12 cellular contexts compared by ENCODE assay signal in genomic region chr3:47082519-47082918, GRCh38.
A peak's percentile ranks its signal among the peaks of the same experiment; 100 is the strongest.
DNase-seq lines count a peak whose midpoint lies in the region; ATAC-seq and TF ChIP-seq lines count a peak whose summit lies in the region.
"Had no signal": no experiment of that assay in that cellular context is flagged by ENCODE, and none has a peak within 500 bp of the region (broad histone marks: within the 10 kb centered on the region; RNA-seq: fewer than 3 reads in every experiment).

No MANE protein-coding gene starts in this region.

- no peak for DNase-seq in activated T-cell treated with anti-CD3 and anti-CD28 coated beads, Interleukin-2, amount 50 U/mL, for 72 hours
- no peak for DNase-seq in activated T-cell treated with anti-CD3 and anti-CD28 coated beads, Interleukin-2, amount 50 U/mL, for 1 hour
- DNase-seq in astrocyte of the cerebellum (ENCODE audit: low read depth) (peak; percentile 15), skeletal muscle cell (ENCODE audit: low read depth) (peak; percentile 10), activated gamma-delta T cell treated with Interleukin-2 at 50 U/mL for 16 hours (no peak), NCI-H69 (lab: John Stamatoyannopoulos, UW) (no peak)
- no peak for DNase-seq in activated CD4-positive, alpha-beta memory T cell treated with anti-CD3 and anti-CD28 coated beads for 36 hours
- DNase-seq: activated CD4-positive, CD25-positive, alpha-beta regulatory T cell; activated naive CD4-positive, alpha-beta T cell treated with anti-CD3 and anti-CD28 coated beads, Interleukin-2, amount 50 U/mL, for 16 hours; NCI-H1048 had no signal

- no peaks in the 10 kb centered on the region for H3K27me3 Mint-ChIP-seq in activated T-cell treated with anti-CD3 and anti-CD28 coated beads, Interleukin-2, amount 50 U/mL, for 72 hours (ENCODE audit: low read depth)
- no peaks in the 10 kb centered on the region for H3K27me3 Mint-ChIP-seq in activated CD4-positive, alpha-beta memory T cell treated with anti-CD3 and anti-CD28 coated beads for 36 hours
- H3K27me3 Mint-ChIP-seq: type B pancreatic cell had no signal

- intact Hi-C loops in activated CD4-positive, alpha-beta memory T cell treated with anti-CD3 and anti-CD28 coated beads for 36 hours (cut with micrococcal nuclease): no loop called here

- in situ Hi-C loops in astrocyte of the cerebellum (cut with HindIII; ENCODE audit: low sequenced_read_pairs): no loop called here

- no peak for ATAC-seq in activated T-cell treated with anti-CD3 and anti-CD28 coated beads, Interleukin-2, amount 50 U/mL, for 72 hours (replicated peaks in 1 of 2)
- peak; percentile 34 for ATAC-seq in HG02981 (IDR thresholded peaks at IDR 0.05; ENCODE audit: unreplicated experiment)

- no peaks in the 10 kb centered on the region for H3K9me3 Mint-ChIP-seq in activated T-cell treated with anti-CD3 and anti-CD28 coated beads, Interleukin-2, amount 50 U/mL, for 72 hours
- H3K9me3 Mint-ChIP-seq in activated CD4-positive, alpha-beta memory T cell treated with anti-CD3 and anti-CD28 coated beads for 36 hours: no peaks in the 10 kb centered on the region
- H3K9me3 Mint-ChIP-seq: type B pancreatic cell had no signal

- H3K4me3 ChIP-seq in astrocyte of the cerebellum (ENCODE audit: low read depth, low read length) (no peak overlapping the region), skeletal muscle cell (ENCODE audit: low read depth, low read length) (no peak overlapping the region)

- POLR2A ChIA-PET in activated CD4-positive, alpha-beta memory T cell treated with anti-CD3 and anti-CD28 coated beads for 36 hours (lab: Charles Lee): no interaction called here

- peak overlapping the region; percentile 21 for H3K27ac Mint-ChIP-seq in activated T-cell treated with anti-CD3 and anti-CD28 coated beads, Interleukin-2, amount 50 U/mL, for 72 hours
- no peak overlapping the region for H3K27ac Mint-ChIP-seq in activated CD4-positive, alpha-beta memory T cell treated with anti-CD3 and anti-CD28 coated beads for 36 hours
- H3K27ac Mint-ChIP-seq: type B pancreatic cell had no signal

- CTCF ChIA-PET in activated CD4-positive, alpha-beta memory T cell treated with anti-CD3 and anti-CD28 coated beads for 36 hours (lab: Charles Lee): interaction anchor here (1.5 kb wide), 1 partner anchor 85 kb away, joined by 4 read pairs; no protein-coding TSS in a partner anchor

- no peak for TF ChIP-seq CTCF in astrocyte of the cerebellum (IDR thresholded peaks at IDR 0.05; ENCODE audit: low read depth, low read length, missing control alignments)

- H3K36me3 Mint-ChIP-seq in activated T-cell treated with anti-CD3 and anti-CD28 coated beads, Interleukin-2, amount 50 U/mL, for 72 hours (ENCODE audit: insufficient read depth in 2 of 2): peaks cover 4 to 33% of the 10 kb centered on the region in 2 donors
- peaks cover 40% of the 10 kb centered on the region for H3K36me3 Mint-ChIP-seq in activated CD4-positive, alpha-beta memory T cell treated with anti-CD3 and anti-CD28 coated beads for 36 hours

- H3K4me3 Mint-ChIP-seq in activated T-cell treated with anti-CD3 and anti-CD28 coated beads, Interleukin-2, amount 50 U/mL, for 72 hours: no peak overlapping the region
- no peak overlapping the region for H3K4me3 Mint-ChIP-seq in activated CD4-positive, alpha-beta memory T cell treated with anti-CD3 and anti-CD28 coated beads for 36 hours
- H3K4me3 Mint-ChIP-seq: type B pancreatic cell had no signal

- H3K4me1 Mint-ChIP-seq in activated T-cell treated with anti-CD3 and anti-CD28 coated beads, Interleukin-2, amount 50 U/mL, for 72 hours (ENCODE audit: low read depth): peaks cover 22% of the 10 kb centered on the region
- peaks cover 23% of the 10 kb centered on the region for H3K4me1 Mint-ChIP-seq in activated CD4-positive, alpha-beta memory T cell treated with anti-CD3 and anti-CD28 coated beads for 36 hours (ENCODE audit: low read depth)

Comparison
In these comparisons a context has a peak if more than half of its experiments do, and no peak if none do; other contexts are left out.
1. DNase-seq: peak in astrocyte of the cerebellum (single experiment) and skeletal muscle cell (single experiment); none in activated T-cell treated with anti-CD3 and anti-CD28 coated beads, Interleukin-2, amount 50 U/mL, for 72 hours (0 of 2), activated T-cell treated with anti-CD3 and anti-CD28 coated beads, Interleukin-2, amount 50 U/mL, for 1 hour (single experiment), activated gamma-delta T cell treated with Interleukin-2 at 50 U/mL for 16 hours (single experiment), NCI-H69 (single experiment) and activated CD4-positive, alpha-beta memory T cell treated with anti-CD3 and anti-CD28 coated beads for 36 hours (single experiment).